8 cellular contexts compared by ENCODE assay signal in the genomic region with DNA sequence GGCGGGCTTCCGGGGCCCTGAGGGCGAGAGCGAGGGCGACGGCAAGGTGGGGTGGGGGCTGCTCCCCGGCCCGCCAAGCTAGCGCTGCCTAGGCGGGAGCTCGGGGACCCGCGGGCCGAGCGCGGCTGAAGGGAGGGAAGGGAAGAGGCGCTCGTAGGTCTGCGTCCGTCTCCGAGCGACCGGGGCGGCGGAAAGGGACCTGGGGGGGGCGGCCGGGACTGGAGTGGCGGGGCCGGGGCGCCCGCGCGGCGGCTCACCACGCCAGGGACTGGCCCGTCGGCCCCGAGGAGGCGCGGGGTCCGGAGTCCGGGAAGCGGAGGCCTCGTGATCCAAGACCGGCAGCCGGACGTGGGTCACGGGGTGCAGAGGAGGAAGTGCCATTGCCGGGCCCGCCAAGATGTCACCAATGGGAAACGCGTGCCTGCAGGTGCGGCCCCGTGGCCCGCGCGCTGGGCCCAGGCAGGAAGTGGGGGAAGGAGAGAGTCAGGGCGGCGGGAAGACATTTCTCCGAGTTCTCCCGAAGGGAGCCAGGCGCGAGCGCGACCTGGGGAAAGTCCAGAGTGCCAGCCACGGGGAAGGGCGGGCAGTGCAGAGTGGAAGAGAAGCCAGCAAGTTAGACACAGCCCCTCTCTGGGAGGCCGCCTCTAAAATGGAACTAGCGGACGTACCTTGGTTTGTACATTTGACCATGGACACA. TPM values are rescaled to one million over a fixed set of nuclear protein-coding genes. Genes with fewer than 3 reads are reported as not detected.
A peak's percentile ranks its signal among the peaks of the same experiment; 100 is the strongest.
DNase-seq lines count a peak whose midpoint lies in the region; ATAC-seq and TF ChIP-seq lines count a peak whose summit lies in the region.

No MANE protein-coding gene starts in this region.

- peak overlapping the region; percentile 82 for H3K9ac ChIP-seq in fibroblast of lung (ENCODE audit: insufficient read depth, low read length)

- peak overlapping the region; percentile 62 for H3K4me3 ChIP-seq in Caco-2 (ENCODE audit: low read depth, low read length)
- peak overlapping the region; percentile 38 to 84 (median 62) for H3K4me3 ChIP-seq in fibroblast of lung (replicated peaks in 1 of 4; ENCODE audit: control extremely low read depth in 1 of 4, insufficient read depth in 1 of 4, low read depth in 3 of 4, low read length in 4 of 4)
- H3K4me3 ChIP-seq in naive thymus-derived CD4-positive, alpha-beta T cell (ENCODE audit: low read length): peak overlapping the region; percentile 70

- no peaks in the 10 kb centered on the region for H3K27me3 Mint-ChIP-seq in Caco-2 (ENCODE audit: insufficient read depth, unreplicated experiment)
- H3K27me3 Mint-ChIP-seq in naive thymus-derived CD4-positive, alpha-beta T cell: no peaks in the 10 kb centered on the region
- no peaks in the 10 kb centered on the region for H3K27me3 Mint-ChIP-seq in stimulated activated naive CD8-positive, alpha-beta T cell treated with anti-CD3 and anti-CD28 coated beads, Interleukin-15, Interleukin-2, amounts not matched to agents 100 ng/mL and 50 ng/mL, for 24 hours

- BruUV-seq in Caco-2 (replicated peaks; lab: Mats Ljungman, UMichigan): no TSS peak

- POLR2A ChIA-PET in Caco-2 (lab: Charles Lee): interaction anchor here (0.5 to 2.4 kb wide), 9 partner anchors 10 to 742 kb away, joined by 3 to 81 read pairs (median 14); partner anchors contain the start of genes HNRNPF and ZNF487
- POLR2A ChIA-PET in naive thymus-derived CD4-positive, alpha-beta T cell (lab: Charles Lee): interaction anchor here (0.6 to 4.2 kb wide), 14 partner anchors 9 to 179 kb away, joined by 3 to 31 read pairs (median 5); partner anchors contain the start of genes HNRNPF and ZNF487

- H2AFZ ChIP-seq in fibroblast of lung (ENCODE audit: low read length): no peak overlapping the region

- peaks cover 98% of the 10 kb centered on the region for H3K36me3 Mint-ChIP-seq in Caco-2 (ENCODE audit: insufficient read depth, unreplicated experiment)
- peaks cover 4 to 51% (median 28%) of the 10 kb centered on the region in 5 donors for H3K36me3 Mint-ChIP-seq in naive thymus-derived CD4-positive, alpha-beta T cell
- peaks cover 82% of the 10 kb centered on the region for H3K36me3 Mint-ChIP-seq in stimulated activated naive CD8-positive, alpha-beta T cell treated with anti-CD3 and anti-CD28 coated beads, Interleukin-15, Interleukin-2, amounts not matched to agents 100 ng/mL and 50 ng/mL, for 24 hours (ENCODE audit: low read depth)

- H3K9me3 ChIP-seq in Caco-2 (no peaks in the 10 kb centered on the region), fibroblast of lung (ENCODE audit: control insufficient read depth, insufficient read depth, low read depth, low read length) (no peaks in the 10 kb centered on the region)
- no peaks in the 10 kb centered on the region for H3K9me3 ChIP-seq in naive thymus-derived CD4-positive, alpha-beta T cell (ENCODE audit: control insufficient read depth in 2 of 3, low read length in 3 of 3)

- H3K27ac Mint-ChIP-seq in Caco-2 (ENCODE audit: unreplicated experiment): peak overlapping the region; percentile 94
- peak overlapping the region; percentile 87 to 99 (median 97) for H3K27ac Mint-ChIP-seq in naive thymus-derived CD4-positive, alpha-beta T cell
- H3K27ac Mint-ChIP-seq in stimulated activated naive CD8-positive, alpha-beta T cell treated with anti-CD3 and anti-CD28 coated beads, Interleukin-15, Interleukin-2, amounts not matched to agents 100 ng/mL and 50 ng/mL, for 24 hours: peak overlapping the region; percentile 91

- DNase-seq in Caco-2: peak; percentile 99
- peak; percentile 71 for DNase-seq in HS-5 (ENCODE audit: low read depth)
- DNase-seq in activated T-helper 1 cell treated with anti-CD3 and anti-CD28 coated beads, Interleukin-2, amount 50 U/mL, for 16 hours (ENCODE audit: low read depth in 1 of 2, low spot score in 1 of 2): peak; percentile 46 to 66
- DNase-seq in fibroblast of lung (ENCODE audit: low read depth in 2 of 2): peak; percentile 76 to 81
- DNase-seq in naive thymus-derived CD4-positive, alpha-beta T cell: peak; percentile 61 to 85 (median 68)

- TF ChIP-seq CTCF in Caco-2 (IDR thresholded peaks at IDR 0.05; ENCODE audit: insufficient read depth in 1 of 2, low read depth in 1 of 2, low read length in 1 of 2, severe bottlenecking in 1 of 2, unreplicated experiment in 1 of 2): no peak
- no peak for TF ChIP-seq CTCF in fibroblast of lung (conservative IDR thresholded peaks at IDR 0.05 in 1 of 2, IDR thresholded peaks at IDR 0.05 in 1 of 2; ENCODE audit: low read depth in 1 of 2, low read length in 2 of 2)

- ATAC-seq in GM21367 (IDR thresholded peaks at IDR 0.05; ENCODE audit: unreplicated experiment): peak; percentile 77
- ATAC-seq in naive thymus-derived CD4-positive, alpha-beta T cell: peak; percentile 78

- CTCF ChIA-PET in Caco-2 (lab: Charles Lee): interaction anchor here (0.6 to 1.6 kb wide), 7 partner anchors 13 to 652 kb away, joined by 3 to 8 read pairs (median 3); partner anchors contain the start of gene ZNF487
- CTCF ChIA-PET in naive thymus-derived CD4-positive, alpha-beta T cell (lab: Charles Lee): no interaction called here

- H3K4me3 Mint-ChIP-seq in Caco-2 (ENCODE audit: unreplicated experiment): peak overlapping the region; percentile 81
- H3K4me3 Mint-ChIP-seq in naive thymus-derived CD4-positive, alpha-beta T cell: peak overlapping the region; percentile 90 to 100 (median 94)
- peak overlapping the region; percentile 93 for H3K4me3 Mint-ChIP-seq in stimulated activated naive CD8-positive, alpha-beta T cell treated with anti-CD3 and anti-CD28 coated beads, Interleukin-15, Interleukin-2, amounts not matched to agents 100 ng/mL and 50 ng/mL, for 24 hours

- H3K9me3 Mint-ChIP-seq in Caco-2 (ENCODE audit: unreplicated experiment): no peaks in the 10 kb centered on the region
- peaks cover 0 to 3% (median 0%) of the 10 kb centered on the region in 11 donors for H3K9me3 Mint-ChIP-seq in naive thymus-derived CD4-positive, alpha-beta T cell
- H3K9me3 Mint-ChIP-seq in stimulated activated naive CD8-positive, alpha-beta T cell treated with anti-CD3 and anti-CD28 coated beads, Interleukin-15, Interleukin-2, amounts not matched to agents 100 ng/mL and 50 ng/mL, for 24 hours: no peaks in the 10 kb centered on the region

- H3K27me3 ChIP-seq in Caco-2 (replicated peaks; ENCODE audit: control insufficient read depth, insufficient read depth, low read length) (no peaks in the 10 kb centered on the region), fibroblast of lung (ENCODE audit: control insufficient read depth, insufficient read depth, low read length) (no peaks in the 10 kb centered on the region)
- no peaks in the 10 kb centered on the region for H3K27me3 ChIP-seq in naive thymus-derived CD4-positive, alpha-beta T cell (ENCODE audit: control insufficient read depth in 2 of 2, insufficient read depth in 2 of 2, low read length in 2 of 2)

- peaks cover 95% of the 10 kb centered on the region for H3K79me2 ChIP-seq in fibroblast of lung (ENCODE audit: control insufficient read depth, insufficient read depth, low read length)

- peaks cover 3% of the 10 kb centered on the region for H4K20me1 ChIP-seq in fibroblast of lung (ENCODE audit: control insufficient read depth, extremely low read depth, insufficient read depth, low read length)

- H3K36me3 ChIP-seq in Caco-2 (ENCODE audit: control insufficient read depth, insufficient read depth, low read length) (peaks cover 17% of the 10 kb centered on the region), fibroblast of lung (ENCODE audit: control insufficient read depth, insufficient read depth, low read length) (peaks cover 16% of the 10 kb centered on the region)
- H3K36me3 ChIP-seq in naive thymus-derived CD4-positive, alpha-beta T cell (ENCODE audit: control insufficient read depth in 2 of 3, insufficient read depth in 3 of 3, low read length in 3 of 3): peaks cover 8 to 33% (median 11%) of the 10 kb centered on the region in 3 experiments

- H3K4me2 ChIP-seq in fibroblast of lung (ENCODE audit: extremely low read depth, insufficient read depth, low read length): peak overlapping the region; percentile 92

- intact Hi-C loops in Caco-2 (cut with micrococcal nuclease; ENCODE audit: unreplicated experiment): loop anchor here (1.0 to 2.0 kb wide), 4 partner anchors 10 to 39 kb away; no protein-coding TSS in a partner anchor
- intact Hi-C loops in naive thymus-derived CD4-positive, alpha-beta T cell (cut with micrococcal nuclease): loop anchor here (1.0 to 5.0 kb wide), 9 partner anchors 10 to 845 kb away; partner anchors contain the start of genes BMS1 (in 1 of the 2), CSGALNACT2 (in 1 of the 2) and ZNF32 (in 1 of the 2)

- H3K4me1 Mint-ChIP-seq in Caco-2 (ENCODE audit: low read depth, unreplicated experiment): peaks cover 33% of the 10 kb centered on the region
- peaks cover 67 to 93% (median 81%) of the 10 kb centered on the region in 7 donors for H3K4me1 Mint-ChIP-seq in naive thymus-derived CD4-positive, alpha-beta T cell
- peaks cover 80% of the 10 kb centered on the region for H3K4me1 Mint-ChIP-seq in stimulated activated naive CD8-positive, alpha-beta T cell treated with anti-CD3 and anti-CD28 coated beads, Interleukin-15, Interleukin-2, amounts not matched to agents 100 ng/mL and 50 ng/mL, for 24 hours (ENCODE audit: low read depth)

- H3K4me1 ChIP-seq in Caco-2 (peaks cover 59% of the 10 kb centered on the region), fibroblast of lung (ENCODE audit: control insufficient read depth, extremely low read depth, insufficient read depth, low read length) (peaks cover 15% of the 10 kb centered on the region)
- peaks cover 55 to 66% of the 10 kb centered on the region in 2 donors for H3K4me1 ChIP-seq in naive thymus-derived CD4-positive, alpha-beta T cell (ENCODE audit: control insufficient read depth in 2 of 2, insufficient read depth in 2 of 2, low read length in 2 of 2)

- peak overlapping the region; percentile 90 for H3K27ac ChIP-seq in fibroblast of lung (ENCODE audit: insufficient read depth, low read length)
- peak overlapping the region; percentile 89 for H3K27ac ChIP-seq in naive thymus-derived CD4-positive, alpha-beta T cell (ENCODE audit: low read depth, low read length)

RNA-seq across cellular contexts. Expression of gene HNRNPF, which starts 11.9 kb away (rescaled TPM):
- 405 and 423 TPM in 2 replicates for total RNA-seq in Caco-2 (2022)
- polyA plus RNA-seq in PFSK-1 (2012; ENCODE audit: insufficient read length, low read depth): 264 TPM
- total RNA-seq in fibroblast of lung: 217 and 293 TPM in 2 replicates
- 203 and 228 TPM in 2 replicates for polyA plus RNA-seq in fibroblast of lung
- polyA plus RNA-seq in fibroblast of lung (2012): 143 and 185 TPM in 2 replicates
- 110 and 152 TPM in 2 replicates for polyA minus RNA-seq in fibroblast of lung (ENCODE audit: low replicate concordance)
- 100 to 1,000 TPM in 4 of 5 experiments, 10 to 100 TPM in 1; 88.1 to 449 (median 159) TPM for total RNA-seq in naive thymus-derived CD4-positive, alpha-beta T cell
- polyA plus RNA-seq in naive thymus-derived CD4-positive, alpha-beta T cell: 100 to 1,000 TPM; 193 to 269 TPM

RNA-seq across cellular contexts. Expression of gene FXYD4, which starts 25.6 kb away (rescaled TPM):
- total RNA-seq in Caco-2 (2022) (not detected in 2 replicates), fibroblast of lung (not detected in 2 replicates)
- not detected for polyA plus RNA-seq in PFSK-1 (2012; ENCODE audit: insufficient read length, low read depth)
- polyA plus RNA-seq in fibroblast of lung: not detected in 2 replicates
- polyA plus RNA-seq in fibroblast of lung (2012): not detected in 2 replicates
- not detected in 2 replicates for polyA minus RNA-seq in fibroblast of lung (ENCODE audit: low replicate concordance)
- not detected for total RNA-seq in naive thymus-derived CD4-positive, alpha-beta T cell
- not detected for polyA plus RNA-seq in naive thymus-derived CD4-positive, alpha-beta T cell

RNA-seq across cellular contexts. Expression of gene ZNF487, which starts 39.8 kb away (rescaled TPM):
- total RNA-seq in Caco-2 (2022) (5.0 and 6.5 TPM in 2 replicates), fibroblast of lung (3.3 and 4.0 TPM in 2 replicates)
- 1.1 TPM for polyA plus RNA-seq in PFSK-1 (2012; ENCODE audit: insufficient read length, low read depth)
- polyA plus RNA-seq in fibroblast of lung: 2.6 and 4.0 TPM in 2 replicates
- 2.7 and 2.9 TPM in 2 replicates for polyA plus RNA-seq in fibroblast of lung (2012)
- polyA minus RNA-seq in fibroblast of lung (ENCODE audit: low replicate concordance): 0.78 and 37.0 TPM in 2 replicates
- total RNA-seq in naive thymus-derived CD4-positive, alpha-beta T cell: 10 to 100 TPM in 1 of 5 experiments, 1 to 10 TPM in 4; 4.1 to 12.0 (median 5.9) TPM
- polyA plus RNA-seq in naive thymus-derived CD4-positive, alpha-beta T cell: 1 to 10 TPM; 5.9 to 6.8 TPM

Comparison
In these comparisons a context has a peak if more than half of its experiments do, and no peak if none do; other contexts are left out.
1. Peak in every context shown above with its lines: DNase-seq, ATAC-seq, H3K4me3 ChIP-seq and H3K27ac ChIP-seq.